1 cellular context compared by ENCODE assay signal in genomic region chr9:99026271-99026955, GRCh38.
TF ChIP-seq lines count a peak whose summit lies in the region.

No MANE protein-coding gene starts in this region.

TF ChIP-seq in K562, 482 proteins besides CTCF, POLR2A, EP300 and RAD21:
- TF ChIP-seq ZBTB7A (IDR thresholded peaks at IDR 0.05; ENCODE audit: borderline replicate concordance, control insufficient read depth, low read depth, low read length) = peak; percentile 27; the same call in 1 of the 2 replicates
- no peak for TF ChIP-seq NUFIP1 (IDR thresholded peaks at IDR 0.05; ENCODE audit: partially characterized antibody)
- no peak for TF ChIP-seq ZNF121 (CRISPR knock-in tag; conservative IDR thresholded peaks at IDR 0.05)
